In genomic region chr12:48780381-48781025, GRCh38 we compare ENCODE assay signal across 15 cellular contexts. TPM values are rescaled to one million over a fixed set of nuclear protein-coding genes. Genes with fewer than 3 reads are reported as not detected.
DNase-seq lines count a peak whose midpoint lies in the region; ATAC-seq and TF ChIP-seq lines count a peak whose summit lies in the region.
"Had no signal": no experiment of that assay in that cellular context is flagged by ENCODE, and none has a peak within 500 bp of the region (broad histone marks: within the 10 kb centered on the region; RNA-seq: fewer than 3 reads in every experiment).

No MANE protein-coding gene starts in this region.

- peak overlapping the region; percentile 98 for H3K27ac Mint-ChIP-seq in osteocyte (ENCODE audit: unreplicated experiment)
- H3K27ac Mint-ChIP-seq: activated naive CD8-positive, alpha-beta T cell; T-cell had no signal

- H3K4me1 ChIP-seq in breast epithelium (peaks cover 0 to 16% of the 10 kb centered on the region in 2 donors), mammary epithelial cell (ENCODE audit: insufficient read depth, low read length) (no peaks in the 10 kb centered on the region), heart left ventricle (peaks cover 10 to 100% (median 69%) of the 10 kb centered on the region in 12 donors), aorta (ENCODE audit: control insufficient read depth in 1 of 2, insufficient read depth in 2 of 2, low read length in 2 of 2) (peaks cover 0 to 3% of the 10 kb centered on the region in 2 donors)

- H3K9ac ChIP-seq in mammary epithelial cell (ENCODE audit: insufficient read depth, low read length), result no peak overlapping the region

- H3K4me2 ChIP-seq in mammary epithelial cell (ENCODE audit: insufficient read depth, low read depth, low read length), result no peak overlapping the region

- no peaks in the 10 kb centered on the region for H3K36me3 ChIP-seq in breast epithelium
- H3K36me3 ChIP-seq in mammary epithelial cell (ENCODE audit: insufficient read depth, low read length), result no peaks in the 10 kb centered on the region
- H3K36me3 ChIP-seq in heart left ventricle, result peaks cover 0 to 43% (median 30%) of the 10 kb centered on the region in 9 donors
- H3K36me3 ChIP-seq in aorta (ENCODE audit: control insufficient read depth in 1 of 2, insufficient read depth in 2 of 2, low read length in 1 of 2), result peaks cover 0 to 6% of the 10 kb centered on the region in 2 donors

- H3K4me3 Mint-ChIP-seq in osteocyte (ENCODE audit: unreplicated experiment), result no peak overlapping the region
- H3K4me3 Mint-ChIP-seq: activated naive CD8-positive, alpha-beta T cell; T-cell had no signal

- H3K9me3 Mint-ChIP-seq in osteocyte (ENCODE audit: unreplicated experiment), result no peaks in the 10 kb centered on the region
- H3K9me3 Mint-ChIP-seq: T-cell had no signal

- no peaks in the 10 kb centered on the region for H3K27me3 Mint-ChIP-seq in osteocyte (ENCODE audit: unreplicated experiment)

- H3K4me1 Mint-ChIP-seq in osteocyte (ENCODE audit: unreplicated experiment), result peaks cover 41% of the 10 kb centered on the region
- H3K4me1 Mint-ChIP-seq: T-cell had no signal

- 79% methylated on average over 11 of the region's 11 CpGs for WGBS in mammary epithelial cell (ENCODE audit: low coverage, missing lambda C conversion rate)
- 53 to 66% (median 60%) methylated on average over 11 of the region's 11 CpGs for WGBS in heart left ventricle, 4 donors
- WGBS in aorta, 2 donors, result 34 to 36% methylated on average over 11 of the region's 11 CpGs

- H3K36me3 Mint-ChIP-seq in osteocyte (ENCODE audit: unreplicated experiment), result peaks cover 15% of the 10 kb centered on the region
- H3K36me3 Mint-ChIP-seq: activated naive CD8-positive, alpha-beta T cell; T-cell had no signal

- peaks cover 4% of the 10 kb centered on the region for H3K79me2 ChIP-seq in mammary epithelial cell (ENCODE audit: insufficient read depth, low read length)

- H2AFZ ChIP-seq in mammary epithelial cell (ENCODE audit: low read depth, low read length), result no peak overlapping the region

- no TSS peak for BruUV-seq in mammary epithelial cell (replicated peaks; lab: Mats Ljungman, UMichigan)

- H4K20me1 ChIP-seq in mammary epithelial cell (ENCODE audit: insufficient read depth, low read length), result peaks cover 1% of the 10 kb centered on the region

- TF ChIP-seq CTCF in breast epithelium (IDR thresholded peaks at IDR 0.05), result no peak
- no peak for TF ChIP-seq CTCF in mammary epithelial cell (conservative IDR thresholded peaks at IDR 0.05 in 1 of 2, IDR thresholded peaks at IDR 0.05 in 1 of 2; ENCODE audit: extremely low read depth in 1 of 2, insufficient read depth in 1 of 2, low read depth in 1 of 2, low read length in 2 of 2)
- no peak for TF ChIP-seq CTCF in heart left ventricle (IDR thresholded peaks at IDR 0.05)
- no peak for TF ChIP-seq CTCF in osteocyte (IDR thresholded peaks at IDR 0.05)

- H3K9me3 ChIP-seq in breast epithelium, result no peaks in the 10 kb centered on the region
- no peaks in the 10 kb centered on the region for H3K9me3 ChIP-seq in mammary epithelial cell (replicated peaks; ENCODE audit: insufficient read depth, low read length)
- H3K9me3 ChIP-seq in heart left ventricle, result no peaks in the 10 kb centered on the region
- no peaks in the 10 kb centered on the region for H3K9me3 ChIP-seq in aorta (ENCODE audit: control insufficient read depth, low read length)
- H3K9me3 ChIP-seq: Caco-2 had no signal

- CTCF ChIA-PET in mammary epithelial cell (lab: Charles Lee; ENCODE audit: low non-redundant PET), result no interaction called here

- TF ChIP-seq POLR2A in breast epithelium (IDR thresholded peaks at IDR 0.05) (no peak), heart left ventricle (IDR thresholded peaks at IDR 0.05) (no peak)

- H3K4me3 ChIP-seq in breast epithelium, result no peak overlapping the region
- H3K4me3 ChIP-seq in mammary epithelial cell (replicated peaks in 1 of 3; ENCODE audit: insufficient read depth in 1 of 3, low read depth in 2 of 3, low read length in 3 of 3), result no peak overlapping the region
- H3K4me3 ChIP-seq in heart left ventricle, result no peak overlapping the region
- no peak overlapping the region for H3K4me3 ChIP-seq in aorta (ENCODE audit: low read length in 2 of 2)
- H3K4me3 ChIP-seq: K562 had no signal

- no peak for DNase-seq in breast epithelium (ENCODE audit: low spot score in 2 of 2)
- DNase-seq in mammary epithelial cell, result no peak
- peak in 2 of 5 donors; percentile 56 to 61 for DNase-seq in heart left ventricle
- no peak for DNase-seq in osteocyte (ENCODE audit: extremely low spot score, unreplicated experiment)
- no peak for DNase-seq in aorta
- no peak for DNase-seq in T-helper 1 cell
- no peak for DNase-seq in NCI-H2081 treated with DMSO at 0.1 percent for 48 hours (lab: John Stamatoyannopoulos, UW)
- DNase-seq: Caco-2, NCI-H1436, NCI-H446, T-cell had no signal

- H3K27ac ChIP-seq in breast epithelium, result peak overlapping the region; percentile 61 to 65
- H3K27ac ChIP-seq in mammary epithelial cell (ENCODE audit: insufficient read depth, low read depth, low read length), result no peak overlapping the region
- H3K27ac ChIP-seq in heart left ventricle, result peak overlapping the region; percentile 60 to 99 (median 94)
- H3K27ac ChIP-seq in aorta (ENCODE audit: low read depth in 1 of 2, low read length in 2 of 2), result peak overlapping the region; percentile 44 to 75

- intact Hi-C loops in breast epithelium (cut with DNase I; ENCODE audit: low total_unique reads) (no loop called here), mammary epithelial cell (cut with micrococcal nuclease) (no loop called here), heart left ventricle (cut with DNase I) (loop anchor here in 1 of 10 donors (2.0 kb wide), 1 partner anchor 14 kb away; no protein-coding TSS in a partner anchor), aorta (cut with DNase I) (no loop called here)

- dilution Hi-C loops in mammary epithelial cell (cut with HindIII; ENCODE audit: low sequenced_read_pairs), result loop anchor here (5.0 kb wide), 1 partner anchor 62 kb away; no protein-coding TSS in a partner anchor

- ATAC-seq in heart left ventricle (peak in 3 of 4 donors; percentile 6 to 22 (median 6)), aorta (ENCODE audit: low FRiP score) (no peak), HG02571 (IDR thresholded peaks at IDR 0.05; ENCODE audit: unreplicated experiment) (no peak)
- ATAC-seq: activated CD4-positive, CD25-positive, alpha-beta regulatory T cell treated with anti-CD3 and anti-CD28 coated beads, Interleukin-2, amount 50 U/mL, for 24 hours; K562; T-cell had no signal

- in situ Hi-C loops in mammary epithelial cell (cut with MboI; ENCODE audit: low sequenced_read_pairs in 2 of 2), result no loop called here

- no peaks in the 10 kb centered on the region for H3K27me3 ChIP-seq in breast epithelium
- H3K27me3 ChIP-seq in mammary epithelial cell (ENCODE audit: insufficient read depth, low read length), result no peaks in the 10 kb centered on the region
- no peaks in the 10 kb centered on the region for H3K27me3 ChIP-seq in heart left ventricle
- H3K27me3 ChIP-seq in aorta (ENCODE audit: control insufficient read depth in 1 of 2, insufficient read depth in 2 of 2, low read length in 1 of 2), result no peaks in the 10 kb centered on the region

RNA-seq across cellular contexts. Expression of gene ADCY6, which starts 8.4 kb away (rescaled TPM):
- total RNA-seq in breast epithelium (10 to 100 TPM; 42.0 to 61.4 (median 46.7) TPM), mammary epithelial cell (10 to 100 TPM; 30.5 to 42.2 TPM), heart left ventricle (100 to 1,000 TPM in 8 of 9 donors, 10 to 100 TPM in 1; 88.4 to 145 (median 106) TPM), osteocyte (71.7 and 71.9 TPM in 2 replicates), aorta (10 to 100 TPM; 85.1 to 89.7 TPM)
- polyA plus RNA-seq in mammary epithelial cell (12.9 TPM), heart left ventricle (10 to 100 TPM; 60.6 to 87.7 TPM), aorta (10 to 100 TPM; 12.9 to 67.5 TPM)
- 33.6 TPM for polyA minus RNA-seq in mammary epithelial cell

RNA-seq across cellular contexts. Expression of gene CACNB3, which starts 37.8 kb away (rescaled TPM):
- total RNA-seq in breast epithelium (10 to 100 TPM in 2 of 3 donors, 1 to 10 TPM in 1; 4.0 to 17.0 (median 10.8) TPM), mammary epithelial cell (10 to 100 TPM in 1 of 2 donors, 1 to 10 TPM in 1; 8.7 to 31.1 TPM), heart left ventricle (10 to 100 TPM in 1 of 9 donors, 1 to 10 TPM in 8; 3.2 to 11.2 (median 5.3) TPM), osteocyte (66.5 and 83.3 TPM in 2 replicates), aorta (10 to 100 TPM; 20.5 to 30.8 TPM)
- polyA plus RNA-seq in mammary epithelial cell (16.7 TPM), heart left ventricle (1 to 10 TPM; 4.4 to 5.7 TPM), aorta (10 to 100 TPM in 1 of 2 donors, 1 to 10 TPM in 1; 7.3 to 39.3 TPM)
- 11.6 TPM for polyA minus RNA-seq in mammary epithelial cell

Comparison
In these comparisons a context has a peak if more than half of its experiments do, and no peak if none do; other contexts are left out.
1. ATAC-seq: peak in heart left ventricle (3 of 4); none in aorta (single experiment) and HG02571 (single experiment).